25 cellular contexts compared by ENCODE assay signal in the genomic region with DNA sequence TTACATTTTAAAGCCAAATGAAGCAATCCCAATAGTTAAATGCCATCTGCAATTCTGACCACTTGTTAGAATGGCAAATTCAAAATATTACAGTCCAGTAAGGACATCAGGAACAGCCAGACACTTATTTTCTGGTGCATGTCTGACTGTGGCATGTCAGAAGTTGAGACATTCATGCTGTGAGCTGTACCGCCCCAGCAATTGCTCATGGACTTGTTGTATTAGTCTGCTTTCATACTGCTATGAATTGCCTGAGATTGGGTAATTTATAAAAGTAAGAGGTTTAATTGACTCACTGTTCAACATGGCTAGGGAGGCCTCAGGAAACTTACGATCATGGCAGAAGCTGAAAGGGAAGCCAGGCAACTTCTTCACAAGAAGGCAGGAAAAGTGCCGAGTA. TPM values are rescaled to one million over a fixed set of nuclear protein-coding genes. Genes with fewer than 3 reads are reported as not detected.
A peak's percentile ranks its signal among the peaks of the same experiment; 100 is the strongest.
DNase-seq lines count a peak whose midpoint lies in the region; ATAC-seq and TF ChIP-seq lines count a peak whose summit lies in the region.
"Had no signal": no experiment of that assay in that cellular context is flagged by ENCODE, and none has a peak within 500 bp of the region (broad histone marks: within the 10 kb centered on the region; RNA-seq: fewer than 3 reads in every experiment).

No MANE protein-coding gene starts in this region.

- TF ChIP-seq CTCF in AG10803 (conservative IDR thresholded peaks at IDR 0.05; ENCODE audit: low read length) (no peak), RWPE2 (IDR thresholded peaks at IDR 0.05; ENCODE audit: poor library complexity, severe bottlenecking) (no peak)

- peaks cover 7% of the 10 kb centered on the region for H3K4me1 ChIP-seq in RWPE2 (ENCODE audit: insufficient read depth, poor library complexity, severe bottlenecking)
- H3K4me1 ChIP-seq: upper lobe of left lung had no signal

- peak; percentile 56; the same call in 1 of the 3 replicates for ATAC-seq in RWPE2 (ENCODE audit: low read depth)
- no peak for ATAC-seq in stimulated activated naive CD8-positive, alpha-beta T cell treated with anti-CD3 and anti-CD28 coated beads, Interleukin-15, Interleukin-2, amounts not matched to agents 100 U/mL and 50 U/mL, for 24 hours
- ATAC-seq: activated CD8-positive, alpha-beta T cell treated with anti-CD3 and anti-CD28 coated beads for 36 hours; left cardiac atrium; right cardiac atrium had no signal

- DNase-seq in AG10803 (ENCODE audit: low read depth) (peak; percentile 81), RWPE2 (ENCODE audit: low spot score) (no peak), epithelial cell of prostate (ENCODE audit: low read depth, low spot score) (peak; percentile 49), non-pigmented ciliary epithelial cell (ENCODE audit: low read depth) (peak; percentile 36), dermis blood vessel endothelial cell (no peak), SIG-M5 (lab: John Stamatoyannopoulos, UW) (no peak)
- DNase-seq in activated naive CD4-positive, alpha-beta T cell (lab: John Stamatoyannopoulos, UW) = no peak
- no peak for DNase-seq in stimulated activated naive CD8-positive, alpha-beta T cell treated with anti-CD3 and anti-CD28 coated beads, Interleukin-15, Interleukin-2, amounts not matched to agents 100 U/mL and 50 U/mL, for 24 hours
- DNase-seq: ACHN; activated CD8-positive, alpha-beta T cell treated with anti-CD3 and anti-CD28 coated beads for 36 hours; activated gamma-delta T cell; amniotic stem cell; central memory CD4-positive, alpha-beta T cell; EL; H7; heart left ventricle; left cardiac atrium; mesendoderm; NCI-H1436 treated with DMSO at 0.1 percent for 48 hours; NCI-H526; occipital lobe; right cardiac atrium; stimulated activated CD4-positive, alpha-beta T cell treated with anti-CD3 and anti-CD28 coated beads, Interleukin-15, amount 100 ng/mL, for 24 hours; upper lobe of left lung had no signal

- H3K36me3 ChIP-seq in RWPE2 (ENCODE audit: low read depth) = no peaks in the 10 kb centered on the region
- H3K36me3 ChIP-seq: heart left ventricle, upper lobe of left lung had no signal

- H3K4me3 ChIP-seq in AG10803 (ENCODE audit: low read length) (no peak overlapping the region), RWPE2 (ENCODE audit: severe bottlenecking) (no peak overlapping the region)
- H3K4me3 ChIP-seq: heart left ventricle, upper lobe of left lung had no signal

- no peaks in the 10 kb centered on the region for H3K27me3 ChIP-seq in RWPE2 (ENCODE audit: insufficient read depth, poor library complexity, severe bottlenecking)
- H3K27me3 ChIP-seq: heart left ventricle, upper lobe of left lung had no signal

- H3K27ac ChIP-seq in RWPE2 (ENCODE audit: poor library complexity, severe bottlenecking) = no peak overlapping the region
- no peak overlapping the region for H3K27ac ChIP-seq in epithelial cell of prostate
- H3K27ac ChIP-seq: RWPE1, upper lobe of left lung had no signal

- H3K9me3 ChIP-seq in RWPE2 (ENCODE audit: severe bottlenecking) = no peaks in the 10 kb centered on the region
- H3K9me3 ChIP-seq: heart left ventricle, upper lobe of left lung had no signal

RNA-seq across cellular contexts. Expression of a gene that starts 19.1 kb away (rescaled TPM):
- 46.6 and 62.0 TPM in 2 replicates for total RNA-seq in dermis blood vessel endothelial cell

Comparison
In these comparisons a context has a peak if more than half of its experiments do, and no peak if none do; other contexts are left out.
1. DNase-seq: peak in AG10803 (single experiment), epithelial cell of prostate (single experiment) and non-pigmented ciliary epithelial cell (single experiment); none in RWPE2 (single experiment), activated naive CD4-positive, alpha-beta T cell (0 of 4), stimulated activated naive CD8-positive, alpha-beta T cell treated with anti-CD3 and anti-CD28 coated beads, Interleukin-15, Interleukin-2, amounts not matched to agents 100 U/mL and 50 U/mL, for 24 hours (single experiment), dermis blood vessel endothelial cell (single experiment) and SIG-M5 (single experiment).